Comparison of ENCODE assay signal across 16 cellular contexts in genomic region chr4:153428816-153429592, GRCh38. TPM values are rescaled to one million over a fixed set of nuclear protein-coding genes. Genes with fewer than 3 reads are reported as not detected.
A peak's percentile ranks its signal among the peaks of the same experiment; 100 is the strongest.
DNase-seq lines count a peak whose midpoint lies in the region; ATAC-seq and TF ChIP-seq lines count a peak whose summit lies in the region.
"Had no signal": no experiment of that assay in that cellular context is flagged by ENCODE, and none has a peak within 500 bp of the region (broad histone marks: within the 10 kb centered on the region; RNA-seq: fewer than 3 reads in every experiment).

No MANE protein-coding gene starts in this region.

- peaks cover 0 to 5% (median 0%) of the 10 kb centered on the region in 11 experiments; a peak in 1 of 22 replicates for H3K9me3 ChIP-seq in BLaER1 treated with 17β-estradiol and CSF1 and Interleukin-3, amounts not matched to agents 10 nM and 100 nM (replicated peaks in 1 of 11)
- no peaks in the 10 kb centered on the region for H3K9me3 ChIP-seq in KOPT-K1 (ENCODE audit: insufficient read depth, low read length, poor library complexity, severe bottlenecking)
- H3K9me3 ChIP-seq in esophagus squamous epithelium = no peaks in the 10 kb centered on the region
- H3K9me3 ChIP-seq: lower lobe of right lung, testis had no signal

- H3K36me3 Mint-ChIP-seq in glutamatergic neuron (ENCODE audit: unreplicated experiment) = no peaks in the 10 kb centered on the region

- intact Hi-C loops in esophagus squamous epithelium (cut with DNase I) (no loop called here), sciatic nerve (cut with DNase I) (no loop called here)

- H3K4me1 ChIP-seq in BLaER1 treated with 17β-estradiol and CSF1 and Interleukin-3, amounts not matched to agents 10 nM and 100 nM = peaks cover 18 to 89% (median 69%) of the 10 kb centered on the region in 10 experiments
- H3K4me1 ChIP-seq in esophagus squamous epithelium = peaks cover 0 to 23% (median 6%) of the 10 kb centered on the region in 3 donors
- H3K4me1 ChIP-seq: lower lobe of right lung, testis had no signal

- no peaks in the 10 kb centered on the region for H4K20me1 ChIP-seq in BLaER1 treated with 17β-estradiol and CSF1 and Interleukin-3, amounts not matched to agents 10 nM and 100 nM

- H3K27me3 Mint-ChIP-seq in glutamatergic neuron (ENCODE audit: unreplicated experiment) = peaks cover 2% of the 10 kb centered on the region

- no peak for TF ChIP-seq POLR2A in esophagus squamous epithelium (IDR thresholded peaks at IDR 0.05)

- no peak overlapping the region for H3K27ac Mint-ChIP-seq in glutamatergic neuron (ENCODE audit: unreplicated experiment)

- H3K9ac ChIP-seq in BLaER1 treated with 17β-estradiol and CSF1 and Interleukin-3, amounts not matched to agents 10 nM and 100 nM = no peak overlapping the region

- H3K4me1 Mint-ChIP-seq in glutamatergic neuron (ENCODE audit: low read depth, unreplicated experiment) = peaks cover 3% of the 10 kb centered on the region

- no peaks in the 10 kb centered on the region for H3K9me3 Mint-ChIP-seq in glutamatergic neuron (ENCODE audit: unreplicated experiment)
- H3K9me3 Mint-ChIP-seq: GM23338 had no signal

- H3K27ac ChIP-seq in BLaER1 treated with 17β-estradiol and CSF1 and Interleukin-3, amounts not matched to agents 10 nM and 100 nM = no peak overlapping the region
- H3K27ac ChIP-seq in KOPT-K1 (ENCODE audit: low read depth, low read length, poor library complexity, severe bottlenecking) (peak overlapping the region; percentile 38), esophagus squamous epithelium (peak overlapping the region in 3 of 4 donors; percentile 25 to 56 (median 51))
- H3K27ac ChIP-seq: lower lobe of right lung had no signal

- DNase-seq in esophagus squamous epithelium (lab: John Stamatoyannopoulos, UW) (no peak), sciatic nerve (ENCODE audit: low spot score) (no peak), NK-92 (lab: John Stamatoyannopoulos, UW; ENCODE audit: unreplicated experiment) (no peak), glutamatergic neuron (no peak)
- DNase-seq: dermis blood vessel endothelial cell; lower lobe of right lung; NCI-H1417 treated with DMSO at 0.1 percent for 48 hours; NCI-H446 treated with DMSO at 0.1 percent for 48 hours; OCI-M1; stimulated activated CD4-positive, alpha-beta T cell treated with anti-CD3 and anti-CD28 coated beads, Interleukin-12 subunit alpha, Interleukin-12 subunit beta, amount 100 ng/mL, for 4 hours; testis had no signal

- no peak overlapping the region for H3K4me3 Mint-ChIP-seq in glutamatergic neuron (ENCODE audit: unreplicated experiment)
- H3K4me3 Mint-ChIP-seq: GM23338 had no signal

- H3K4me2 ChIP-seq in BLaER1 treated with 17β-estradiol and CSF1 and Interleukin-3, amounts not matched to agents 10 nM and 100 nM = peak overlapping the region in 10 of 11 experiments; percentile 10 to 67 (median 50); a peak in 19 of 22 replicates
- H3K4me2 ChIP-seq: GM23338 had no signal

- no peak overlapping the region for H3K4me3 ChIP-seq in BLaER1 treated with 17β-estradiol and CSF1 and Interleukin-3, amounts not matched to agents 10 nM and 100 nM
- H3K4me3 ChIP-seq in esophagus squamous epithelium = no peak overlapping the region
- H3K4me3 ChIP-seq: GM23338, lower lobe of right lung, testis had no signal

- H3K36me3 ChIP-seq in BLaER1 treated with 17β-estradiol and CSF1 and Interleukin-3, amounts not matched to agents 10 nM and 100 nM = no peaks in the 10 kb centered on the region
- H3K36me3 ChIP-seq in KOPT-K1 (ENCODE audit: insufficient read depth, low read length) (no peaks in the 10 kb centered on the region), esophagus squamous epithelium (no peaks in the 10 kb centered on the region)
- H3K36me3 ChIP-seq: lower lobe of right lung had no signal

- H3K27me3 ChIP-seq in BLaER1 treated with 17β-estradiol and CSF1 and Interleukin-3, amounts not matched to agents 10 nM and 100 nM = peaks cover 0 to 28% (median 0%) of the 10 kb centered on the region in 11 experiments; a peak in 4 of 22 replicates
- no peaks in the 10 kb centered on the region for H3K27me3 ChIP-seq in esophagus squamous epithelium
- H3K27me3 ChIP-seq: testis had no signal

- ATAC-seq in sciatic nerve = peak; percentile 60
- ATAC-seq in HG02852 (IDR thresholded peaks at IDR 0.05; ENCODE audit: unreplicated experiment) = no peak
- ATAC-seq in GM21447 (IDR thresholded peaks at IDR 0.05; ENCODE audit: unreplicated experiment) = no peak
- ATAC-seq: GM23338, lower lobe of right lung had no signal

- TF ChIP-seq CTCF in esophagus squamous epithelium (IDR thresholded peaks at IDR 0.05) = no peak
- TF ChIP-seq CTCF in glutamatergic neuron (IDR thresholded peaks at IDR 0.05; ENCODE audit: partially characterized antibody, unreplicated experiment) = no peak

- 60 to 75% methylated on average over 4 of the region's 4 CpGs for WGBS in esophagus squamous epithelium, 2 donors

RNA-seq across cellular contexts. Expression of gene TMEM131L, which starts 37.2 kb away (rescaled TPM):
- 10 to 100 TPM in 3 of 4 donors, 1 to 10 TPM in 1; 9.2 to 14.7 (median 12.4) TPM for total RNA-seq in esophagus squamous epithelium
- total RNA-seq in sciatic nerve = 15.2 TPM
- total RNA-seq in glutamatergic neuron (ENCODE audit: unreplicated experiment) = 60.2 TPM

Comparison
In these comparisons a context has a peak if more than half of its experiments do, and no peak if none do; other contexts are left out.
1. H3K27ac ChIP-seq: peak in KOPT-K1 (single experiment) and esophagus squamous epithelium (3 of 4); none in BLaER1 treated with 17β-estradiol and CSF1 and Interleukin-3, amounts not matched to agents 10 nM and 100 nM (0 of 11).